1 cellular context compared by ENCODE assay signal in genomic region chr1:109099871-109100757, GRCh38.
A peak's percentile ranks its signal among the peaks of the same experiment; 100 is the strongest.
TF ChIP-seq lines count a peak whose summit lies in the region.

No MANE protein-coding gene starts in this region.

TF ChIP-seq in HepG2, 621 proteins besides CTCF, POLR2A, EP300 and RAD21 (continued from another document and continues in another):
- TF ChIP-seq ZNF609 (CRISPR knock-in tag; IDR thresholded peaks at IDR 0.05; ENCODE audit: borderline replicate concordance), result peak; percentile 83
- TF ChIP-seq ZNF784 (CRISPR knock-in tag; IDR thresholded peaks at IDR 0.05; ENCODE audit: borderline replicate concordance), result peak; percentile 84
- no peak for TF ChIP-seq ZNF10 (CRISPR knock-in tag; IDR thresholded peaks at IDR 0.05; ENCODE audit: borderline replicate concordance, low read depth)
- TF ChIP-seq ZNF597 (CRISPR knock-in tag; IDR thresholded peaks at IDR 0.05), result no peak
- peak; percentile 96 for TF ChIP-seq CENPT (CRISPR knock-in tag; IDR thresholded peaks at IDR 0.05; ENCODE audit: low read depth)
- TF ChIP-seq ZBTB2 (CRISPR knock-in tag; IDR thresholded peaks at IDR 0.05; ENCODE audit: low read depth), result peak; percentile 80
- TF ChIP-seq ZNF530 (CRISPR knock-in tag; IDR thresholded peaks at IDR 0.05; ENCODE audit: low read depth), result no peak
- TF ChIP-seq PAXIP1 (CRISPR knock-in tag; conservative IDR thresholded peaks at IDR 0.05), result peak; percentile 73
- no peak for TF ChIP-seq ELF4 (CRISPR knock-in tag; IDR thresholded peaks at IDR 0.05; ENCODE audit: borderline replicate concordance)
- no peak for TF ChIP-seq ZNF75D (CRISPR knock-in tag; IDR thresholded peaks at IDR 0.05; ENCODE audit: borderline replicate concordance)
- no peak for TF ChIP-seq ATRX (CRISPR knock-in tag; IDR thresholded peaks at IDR 0.05; ENCODE audit: borderline replicate concordance)
- TF ChIP-seq ATAD3A (CRISPR knock-in tag; IDR thresholded peaks at IDR 0.05), result no peak
- peak; percentile 93 for TF ChIP-seq HOMEZ (CRISPR knock-in tag; IDR thresholded peaks at IDR 0.05; ENCODE audit: low read depth)
- no peak for TF ChIP-seq TCF12 (IDR thresholded peaks at IDR 0.05)
- TF ChIP-seq TCF12 (CRISPR knock-in tag; IDR thresholded peaks at IDR 0.05), result peak; percentile 10; the same call in 1 of the 2 replicates
- peak; percentile 43; the same call in 1 of the 2 replicates for TF ChIP-seq ZNF747 (CRISPR knock-in tag; IDR thresholded peaks at IDR 0.05; ENCODE audit: borderline replicate concordance)
- TF ChIP-seq WIZ (CRISPR knock-in tag; IDR thresholded peaks at IDR 0.05), result peak; percentile 95
- TF ChIP-seq TAF1 (CRISPR knock-in tag; IDR thresholded peaks at IDR 0.05), result peak; percentile 97
- peak; percentile 74 for TF ChIP-seq ZNF770 (CRISPR knock-in tag; IDR thresholded peaks at IDR 0.05)
- 0 out of 2 replicates have a peak, but pooled peaks have one; percentile 44 for TF ChIP-seq FLYWCH1 (CRISPR knock-in tag; IDR thresholded peaks at IDR 0.05)
- 0 out of 2 replicates have a peak, but pooled peaks have one; percentile 50 for TF ChIP-seq ZNF503 (CRISPR knock-in tag; IDR thresholded peaks at IDR 0.05)
- peak; percentile 72 for TF ChIP-seq NR2F6 (IDR thresholded peaks at IDR 0.05)
- TF ChIP-seq NR2F6 (CRISPR knock-in tag; IDR thresholded peaks at IDR 0.05), result peak; percentile 64
- TF ChIP-seq DBP (CRISPR knock-in tag; IDR thresholded peaks at IDR 0.05; ENCODE audit: not compliant biosample characterization), result no peak
- peak; percentile 84 for TF ChIP-seq MED1 (CRISPR knock-in tag; IDR thresholded peaks at IDR 0.05)
- no peak for TF ChIP-seq HOXA9 (CRISPR knock-in tag; IDR thresholded peaks at IDR 0.05; ENCODE audit: borderline replicate concordance)
- TF ChIP-seq KLF13 (CRISPR knock-in tag; IDR thresholded peaks at IDR 0.05), result peak; percentile 81; the same call in 1 of the 2 replicates
- 0 out of 2 replicates have a peak, but pooled peaks have one; percentile 16 for TF ChIP-seq HMG20B (CRISPR knock-in tag; conservative IDR thresholded peaks at IDR 0.05)
- TF ChIP-seq ZNF275 (CRISPR knock-in tag; IDR thresholded peaks at IDR 0.05; ENCODE audit: borderline replicate concordance), result no peak; the same call in 1 of the 2 replicates
- no peak; the same call in 1 of the 2 replicates for TF ChIP-seq HOXA5 (CRISPR knock-in tag; IDR thresholded peaks at IDR 0.05)
- TF ChIP-seq ZNF282 (IDR thresholded peaks at IDR 0.05; ENCODE audit: partially characterized antibody), result no peak
